20 cellular contexts compared by ENCODE assay signal in genomic region chr2:234305846-234306245, GRCh38.
DNase-seq lines count a peak whose midpoint lies in the region; ATAC-seq and TF ChIP-seq lines count a peak whose summit lies in the region.
"Had no signal": no experiment of that assay in that cellular context is flagged by ENCODE, and none has a peak within 500 bp of the region (broad histone marks: within the 10 kb centered on the region; RNA-seq: fewer than 3 reads in every experiment).

No MANE protein-coding gene starts in this region.

- H2AFZ ChIP-seq in neuronal stem cell (ENCODE audit: low read length) = no peak overlapping the region

- H4K8ac ChIP-seq in neuronal stem cell (ENCODE audit: low read depth, low read length) = no peak overlapping the region

- H3K36me3 ChIP-seq in RWPE2 (ENCODE audit: low read depth) (no peaks in the 10 kb centered on the region), thymus (ENCODE audit: control insufficient read depth, insufficient read depth) (no peaks in the 10 kb centered on the region), neuronal stem cell (replicated peaks in 1 of 2; ENCODE audit: control insufficient read depth in 2 of 2, insufficient read depth in 2 of 2, low read length in 2 of 2) (no peaks in the 10 kb centered on the region)
- H3K36me3 ChIP-seq: spleen, upper lobe of right lung had no signal

- no peak overlapping the region for H3K14ac ChIP-seq in neuronal stem cell (ENCODE audit: low read length)

- no peak overlapping the region for H3K27ac Mint-ChIP-seq in activated T-cell treated with anti-CD3 and anti-CD28 coated beads, Interleukin-2, amount 50 U/mL, for 24 hours
- H3K27ac Mint-ChIP-seq: activated naive CD8-positive, alpha-beta T cell treated with anti-CD3 and anti-CD28 coated beads, Interleukin-2, amount 10 ng/mL, durations not matched to agents 7 days and 5 days; progenitor cell of endocrine pancreas had no signal

- 92% methylated on average over 4 of the region's 4 CpGs for WGBS in thymus
- WGBS in neuronal stem cell (ENCODE audit: extremely low coverage in 2 of 2, insufficient read length in 2 of 2, insufficient replicate concordance in 1 of 2), 2 donors = no CpG with 5 or more reads among the region's 4 CpGs

- peak overlapping the region; percentile 67 for H3K27ac ChIP-seq in RWPE2 (ENCODE audit: poor library complexity, severe bottlenecking)
- H3K27ac ChIP-seq in thymus (ENCODE audit: low read depth) = peak overlapping the region; percentile 20
- H3K27ac ChIP-seq in neuronal stem cell (replicated peaks; ENCODE audit: low read length) = no peak overlapping the region
- H3K27ac ChIP-seq: upper lobe of right lung had no signal

- no peak for ATAC-seq in activated T-cell treated with anti-CD3 and anti-CD28 coated beads, Interleukin-2, amount 50 U/mL, for 4 hours
- ATAC-seq in RWPE2 (ENCODE audit: low read depth) = no peak
- ATAC-seq in GM19467 (IDR thresholded peaks at IDR 0.05; ENCODE audit: unreplicated experiment) = no peak
- ATAC-seq: left lobe of liver, upper lobe of right lung had no signal

- H3K18ac ChIP-seq in neuronal stem cell (ENCODE audit: low read length) = no peak overlapping the region

- no peak overlapping the region for H2BK12ac ChIP-seq in neuronal stem cell (ENCODE audit: low read length)

- no peak for TF ChIP-seq CTCF in RWPE2 (IDR thresholded peaks at IDR 0.05; ENCODE audit: poor library complexity, severe bottlenecking)
- TF ChIP-seq CTCF in fibroblast of the aortic adventitia (IDR thresholded peaks at IDR 0.05; ENCODE audit: insufficient read depth, low read length) = no peak

- H3K27me3 ChIP-seq in RWPE2 (ENCODE audit: insufficient read depth, poor library complexity, severe bottlenecking) (no peaks in the 10 kb centered on the region), thymus (ENCODE audit: control insufficient read depth, insufficient read depth) (no peaks in the 10 kb centered on the region), neuronal stem cell (ENCODE audit: control insufficient read depth in 3 of 3, insufficient read depth in 3 of 3, low read depth in 1 of 3, low read length in 3 of 3) (no peaks in the 10 kb centered on the region)
- H3K27me3 ChIP-seq: upper lobe of right lung had no signal

- H3K4ac ChIP-seq in neuronal stem cell (ENCODE audit: low read length) = no peak overlapping the region

- H2AK5ac ChIP-seq in neuronal stem cell (ENCODE audit: low read depth, low read length) = no peak overlapping the region

- H3K9me3 Mint-ChIP-seq in activated T-cell treated with anti-CD3 and anti-CD28 coated beads, Interleukin-2, amount 50 U/mL, for 24 hours = peaks cover 15% of the 10 kb centered on the region
- H3K9me3 Mint-ChIP-seq in activated T-cell treated with anti-CD3 and anti-CD28 coated beads, Interleukin-2, amount 50 U/mL, for 4 hours = peaks cover 3% of the 10 kb centered on the region

- H3K4me3 ChIP-seq in RWPE2 (ENCODE audit: severe bottlenecking) (no peak overlapping the region), fibroblast of the aortic adventitia (ENCODE audit: low read depth, low read length) (no peak overlapping the region), thymus (ENCODE audit: low read length) (no peak overlapping the region), neuronal stem cell (ENCODE audit: low read length in 2 of 2) (no peak overlapping the region)
- H3K4me3 ChIP-seq: spleen, upper lobe of right lung had no signal

- no peaks in the 10 kb centered on the region for H3K79me1 ChIP-seq in neuronal stem cell (ENCODE audit: low read depth, low read length)

- H3K27me3 Mint-ChIP-seq in activated T-cell treated with anti-CD3 and anti-CD28 coated beads, Interleukin-2, amount 50 U/mL, for 24 hours = no peaks in the 10 kb centered on the region
- no peaks in the 10 kb centered on the region for H3K27me3 Mint-ChIP-seq in activated T-cell treated with anti-CD3 and anti-CD28 coated beads, Interleukin-2, amount 50 U/mL, for 4 hours (ENCODE audit: low read depth)
- H3K27me3 Mint-ChIP-seq: activated naive CD8-positive, alpha-beta T cell treated with anti-CD3 and anti-CD28 coated beads, Interleukin-2, amount 10 ng/mL, durations not matched to agents 7 days and 5 days; progenitor cell of endocrine pancreas had no signal

- H3K4me1 ChIP-seq in RWPE2 (ENCODE audit: insufficient read depth, poor library complexity, severe bottlenecking) (peaks cover 24% of the 10 kb centered on the region), thymus (ENCODE audit: control insufficient read depth, insufficient read depth, low read length) (peaks cover 13% of the 10 kb centered on the region), neuronal stem cell (ENCODE audit: control insufficient read depth in 2 of 2, insufficient read depth in 1 of 2, low read depth in 1 of 2, low read length in 2 of 2) (peaks cover 8 to 25% of the 10 kb centered on the region in 2 donors)
- H3K4me1 ChIP-seq: upper lobe of right lung had no signal

- H2BK5ac ChIP-seq in neuronal stem cell (ENCODE audit: low read length) = no peak overlapping the region

- peak; percentile 20 for DNase-seq in activated T-cell treated with anti-CD3 and anti-CD28 coated beads, Interleukin-2, amount 50 U/mL, for 24 hours
- DNase-seq in activated T-cell treated with anti-CD3 and anti-CD28 coated beads, Interleukin-2, amount 50 U/mL, for 4 hours = no peak
- no peak for DNase-seq in RWPE2 (ENCODE audit: low spot score)
- DNase-seq in fibroblast of the aortic adventitia (ENCODE audit: low read depth) = peak; percentile 5
- no peak for DNase-seq in anterior cingulate cortex (lab: John Stamatoyannopoulos, UW)
- no peak for DNase-seq in neuronal stem cell (ENCODE audit: low spot score)
- DNase-seq: activated CD4-positive, alpha-beta T cell treated with anti-CD3 and anti-CD28 coated beads, Interleukin-2, amount 50 U/mL, for 1 hour; activated naive CD8-positive, alpha-beta T cell treated with anti-CD3 and anti-CD28 coated beads, Interleukin-2, amount 10 ng/mL, durations not matched to agents 7 days and 5 days; activated T-cell treated with anti-CD3 and anti-CD28 coated beads, Interleukin-2, amount 50 U/mL, for 1 hour; caudate nucleus; endodermal cell; NCI-H146; spleen; stimulated activated naive CD4-positive, alpha-beta T cell treated with Interleukin-2 at 50 U/mL for 16 hours; T1000; upper lobe of right lung had no signal

- H2BK120ac ChIP-seq in neuronal stem cell (ENCODE audit: low read depth, low read length) = no peak overlapping the region

- H3K36me3 Mint-ChIP-seq in activated T-cell treated with anti-CD3 and anti-CD28 coated beads, Interleukin-2, amount 50 U/mL, for 24 hours (ENCODE audit: low read depth) = peaks cover 7% of the 10 kb centered on the region
- no peaks in the 10 kb centered on the region for H3K36me3 Mint-ChIP-seq in activated T-cell treated with anti-CD3 and anti-CD28 coated beads, Interleukin-2, amount 50 U/mL, for 4 hours (ENCODE audit: insufficient read depth)

- no peak overlapping the region for H3K4me2 ChIP-seq in neuronal stem cell (ENCODE audit: insufficient read depth, low read length, poor library complexity, severe bottlenecking)

- no peak overlapping the region for H3K4me3 Mint-ChIP-seq in activated T-cell treated with anti-CD3 and anti-CD28 coated beads, Interleukin-2, amount 50 U/mL, for 24 hours
- H3K4me3 Mint-ChIP-seq in activated T-cell treated with anti-CD3 and anti-CD28 coated beads, Interleukin-2, amount 50 U/mL, for 4 hours = no peak overlapping the region
- H3K4me3 Mint-ChIP-seq: activated naive CD8-positive, alpha-beta T cell treated with anti-CD3 and anti-CD28 coated beads, Interleukin-2, amount 10 ng/mL, durations not matched to agents 7 days and 5 days; endodermal cell had no signal

- peaks cover 73% of the 10 kb centered on the region for H3K4me1 Mint-ChIP-seq in activated T-cell treated with anti-CD3 and anti-CD28 coated beads, Interleukin-2, amount 50 U/mL, for 24 hours (ENCODE audit: low read depth)
- peaks cover 63% of the 10 kb centered on the region for H3K4me1 Mint-ChIP-seq in activated T-cell treated with anti-CD3 and anti-CD28 coated beads, Interleukin-2, amount 50 U/mL, for 4 hours (ENCODE audit: low read depth)

- H4K91ac ChIP-seq in neuronal stem cell (ENCODE audit: low read depth, low read length, poor library complexity) = no peak overlapping the region

- no peak overlapping the region for H2BK15ac ChIP-seq in neuronal stem cell (ENCODE audit: low read length)

- H3K9ac ChIP-seq in neuronal stem cell (ENCODE audit: low read depth, low read length, poor library complexity) = no peak overlapping the region

- no peak overlapping the region for H3K23ac ChIP-seq in neuronal stem cell (ENCODE audit: low read depth, low read length, poor library complexity)

- H3K9me3 ChIP-seq in RWPE2 (ENCODE audit: severe bottlenecking) (no peaks in the 10 kb centered on the region), thymus (ENCODE audit: control insufficient read depth) (no peaks in the 10 kb centered on the region), neuronal stem cell (replicated peaks in 1 of 2; ENCODE audit: control insufficient read depth in 2 of 2, insufficient read depth in 1 of 2, low read depth in 1 of 2, low read length in 2 of 2) (no peaks in the 10 kb centered on the region)
- H3K9me3 ChIP-seq: spleen, upper lobe of right lung had no signal

Comparison
In these comparisons a context has a peak if more than half of its experiments do, and no peak if none do; other contexts are left out.
1. DNase-seq: peak in activated T-cell treated with anti-CD3 and anti-CD28 coated beads, Interleukin-2, amount 50 U/mL, for 24 hours (single experiment) and fibroblast of the aortic adventitia (single experiment); none in activated T-cell treated with anti-CD3 and anti-CD28 coated beads, Interleukin-2, amount 50 U/mL, for 4 hours (single experiment), RWPE2 (single experiment), anterior cingulate cortex (0 of 58) and neuronal stem cell (single experiment).